ENCODE assay signal across 14 cellular contexts in genomic region chr22:27242917-27243589, GRCh38.
"Had no signal": no experiment of that assay in that cellular context is flagged by ENCODE, and none has a peak within 500 bp of the region (broad histone marks: within the 10 kb centered on the region; RNA-seq: fewer than 3 reads in every experiment).

No MANE protein-coding gene starts in this region.

- H3K4me3 Mint-ChIP-seq: activated naive CD8-positive, alpha-beta T cell; stimulated activated effector memory CD8-positive, alpha-beta T cell treated with anti-CD3 and anti-CD28 coated beads, Interleukin-12 subunit alpha, Interleukin-12 subunit beta, amount 100 ng/mL, for 72 hours had no signal

- H3K4me1 ChIP-seq: parathyroid adenoma had no signal

- H2AFZ ChIP-seq: parathyroid adenoma had no signal

- H3K27ac Mint-ChIP-seq: activated naive CD8-positive, alpha-beta T cell; nephron progenitor cell; stimulated activated effector memory CD8-positive, alpha-beta T cell treated with anti-CD3 and anti-CD28 coated beads, Interleukin-12 subunit alpha, Interleukin-12 subunit beta, amount 100 ng/mL, for 72 hours had no signal

- ATAC-seq: stimulated activated effector memory CD8-positive, alpha-beta T cell treated with anti-CD3 and anti-CD28 coated beads, Interleukin-12 subunit alpha, Interleukin-12 subunit beta, amount 100 ng/mL, for 72 hours had no signal

- DNase-seq: activated CD4-positive, alpha-beta T cell treated with anti-CD3 and anti-CD28 coated beads for 1 hour; activated CD4-positive, alpha-beta T cell treated with anti-CD3 and anti-CD28 coated beads, Interleukin-2, amount 50 U/mL, for 48 hours; activated gamma-delta T cell; activated T-cell treated with anti-CD3 and anti-CD28 coated beads, Interleukin-2, amount 50 U/mL, for 48 hours; amygdala; effector memory CD4-positive, alpha-beta T cell; nephron progenitor cell; T1000 had no signal

- H3K27ac ChIP-seq: parathyroid adenoma, tibial nerve had no signal

- H3K9me3 Mint-ChIP-seq: nephron progenitor cell had no signal

- H3K36me3 Mint-ChIP-seq: activated naive CD8-positive, alpha-beta T cell; stimulated activated effector memory CD8-positive, alpha-beta T cell treated with anti-CD3 and anti-CD28 coated beads, Interleukin-12 subunit alpha, Interleukin-12 subunit beta, amount 100 ng/mL, for 72 hours had no signal

- H3K9ac ChIP-seq: parathyroid adenoma had no signal

- FAIRE-seq: colon had no signal

- H3K36me3 ChIP-seq: cardiac muscle cell, tibial nerve had no signal

- H3K79me2 ChIP-seq: parathyroid adenoma had no signal

- H3K27me3 ChIP-seq: cardiac muscle cell, tibial nerve had no signal

- H3K4me3 ChIP-seq: cardiac muscle cell, tibial nerve had no signal
